In the genomic region with DNA sequence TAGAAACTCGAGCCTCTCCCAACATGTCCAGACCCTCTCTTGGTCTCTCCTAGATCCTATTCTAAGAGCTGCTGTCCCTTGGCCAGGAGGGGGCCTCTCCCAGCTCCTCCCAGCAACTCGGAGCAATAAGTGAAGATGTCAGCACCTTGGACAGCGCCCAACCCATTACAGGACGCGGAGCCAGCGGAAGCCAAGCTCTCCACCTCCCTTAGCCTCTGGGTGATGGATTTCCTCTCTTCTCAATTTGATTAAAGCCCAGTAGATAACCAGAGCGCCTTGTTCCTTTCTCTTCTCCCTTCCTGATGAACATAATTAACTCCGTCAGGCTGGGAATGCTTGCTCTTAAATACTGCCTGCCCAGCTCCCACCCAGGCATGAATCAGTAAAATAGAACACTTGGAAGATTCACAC, we compare ENCODE assay signal across 1 cellular context.
A peak's percentile ranks its signal among the peaks of the same experiment; 100 is the strongest.
TF ChIP-seq lines count a peak whose summit lies in the region.

No MANE protein-coding gene starts in this region.

TF ChIP-seq in HepG2, 621 proteins besides CTCF, POLR2A, EP300 and RAD21 (continued from another document and continues in another):
- TF ChIP-seq, protein P1, sequence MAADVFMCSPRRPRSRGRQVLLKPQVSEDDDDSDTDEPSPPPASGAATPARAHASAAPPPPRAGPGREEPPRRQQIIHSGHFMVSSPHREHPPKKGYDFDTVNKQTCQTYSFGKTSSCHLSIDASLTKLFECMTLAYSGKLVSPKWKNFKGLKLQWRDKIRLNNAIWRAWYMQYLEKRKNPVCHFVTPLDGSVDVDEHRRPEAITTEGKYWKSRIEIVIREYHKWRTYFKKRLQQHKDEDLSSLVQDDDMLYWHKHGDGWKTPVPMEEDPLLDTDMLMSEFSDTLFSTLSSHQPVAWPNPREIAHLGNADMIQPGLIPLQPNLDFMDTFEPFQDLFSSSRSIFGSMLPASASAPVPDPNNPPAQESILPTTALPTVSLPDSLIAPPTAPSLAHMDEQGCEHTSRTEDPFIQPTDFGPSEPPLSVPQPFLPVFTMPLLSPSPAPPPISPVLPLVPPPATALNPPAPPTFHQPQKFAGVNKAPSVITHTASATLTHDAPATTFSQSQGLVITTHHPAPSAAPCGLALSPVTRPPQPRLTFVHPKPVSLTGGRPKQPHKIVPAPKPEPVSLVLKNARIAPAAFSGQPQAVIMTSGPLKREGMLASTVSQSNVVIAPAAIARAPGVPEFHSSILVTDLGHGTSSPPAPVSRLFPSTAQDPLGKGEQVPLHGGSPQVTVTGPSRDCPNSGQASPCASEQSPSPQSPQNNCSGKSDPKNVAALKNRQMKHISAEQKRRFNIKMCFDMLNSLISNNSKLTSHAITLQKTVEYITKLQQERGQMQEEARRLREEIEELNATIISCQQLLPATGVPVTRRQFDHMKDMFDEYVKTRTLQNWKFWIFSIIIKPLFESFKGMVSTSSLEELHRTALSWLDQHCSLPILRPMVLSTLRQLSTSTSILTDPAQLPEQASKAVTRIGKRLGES (CRISPR knock-in tag; IDR thresholded peaks at IDR 0.05; ENCODE audit: borderline replicate concordance), result peak; percentile 95
- TF ChIP-seq MTA1 (CRISPR knock-in tag; IDR thresholded peaks at IDR 0.05; ENCODE audit: borderline replicate concordance) (no peak), HDAC2 (CRISPR knock-in tag; IDR thresholded peaks at IDR 0.05) (peak; percentile 93), ZNF607 (CRISPR knock-in tag; IDR thresholded peaks at IDR 0.05; ENCODE audit: borderline replicate concordance) (peak; percentile 96), SETDB1 (CRISPR knock-in tag; IDR thresholded peaks at IDR 0.05; ENCODE audit: borderline replicate concordance) (no peak), FOXA3 (CRISPR knock-in tag; IDR thresholded peaks at IDR 0.05) (peak; percentile 70), ZNF383 (CRISPR knock-in tag; IDR thresholded peaks at IDR 0.05; ENCODE audit: borderline replicate concordance) (no peak), ZNF672 (CRISPR knock-in tag; IDR thresholded peaks at IDR 0.05) (no peak), ESRRA (CRISPR knock-in tag; IDR thresholded peaks at IDR 0.05; ENCODE audit: low read depth) (0 out of 2 replicates have a peak, but pooled peaks have one; percentile 29), TCF7 (IDR thresholded peaks at IDR 0.05; ENCODE audit: low read depth) (no peak), ZNF136 (CRISPR knock-in tag; IDR thresholded peaks at IDR 0.05; ENCODE audit: low read depth) (peak; percentile 87; the same call in 1 of the 2 replicates), MTF1 (CRISPR knock-in tag; IDR thresholded peaks at IDR 0.05) (peak; percentile 88), ATF7 (IDR thresholded peaks at IDR 0.05) (no peak), ATF7 (CRISPR knock-in tag; IDR thresholded peaks at IDR 0.05) (no peak), RFXANK (CRISPR knock-in tag; IDR thresholded peaks at IDR 0.05) (peak; percentile 89; the same call in 1 of the 2 replicates), CBX2 (IDR thresholded peaks at IDR 0.05; ENCODE audit: low read depth, low read length) (no peak), CBX2 (CRISPR knock-in tag; IDR thresholded peaks at IDR 0.05; ENCODE audit: low read depth) (no peak), BHLHE40 (IDR thresholded peaks at IDR 0.05; ENCODE audit: low read length) (no peak), ZNF619 (CRISPR knock-in tag; IDR thresholded peaks at IDR 0.05) (peak; percentile 34; the same call in 1 of the 2 replicates), POLR2AphosphoS2 (IDR thresholded peaks at IDR 0.05; ENCODE audit: low read depth, low read length) (no peak), SRSF1 (optimal IDR thresholded peaks at IDR 0.05; ENCODE audit: low read depth, low read length) (no peak), HCFC1 (IDR thresholded peaks at IDR 0.05; ENCODE audit: low read depth, low read length) (0 out of 2 replicates have a peak, but pooled peaks have one; percentile 14), U2AF2 (IDR thresholded peaks at IDR 0.05; ENCODE audit: low read depth, low read length) (no peak), ZNF230 (CRISPR knock-in tag; IDR thresholded peaks at IDR 0.05) (peak; percentile 85), SP1 (IDR thresholded peaks at IDR 0.05) (no peak), SP1 (CRISPR knock-in tag; IDR thresholded peaks at IDR 0.05) (peak; percentile 41; the same call in 1 of the 2 replicates), ZNF746 (CRISPR knock-in tag; IDR thresholded peaks at IDR 0.05) (peak; percentile 85), ZNF292 (CRISPR knock-in tag; IDR thresholded peaks at IDR 0.05; ENCODE audit: borderline replicate concordance, low read depth) (no peak), ZNF629 (CRISPR knock-in tag; conservative IDR thresholded peaks at IDR 0.05) (peak; percentile 44; the same call in 1 of the 2 replicates), ZNF296 (CRISPR knock-in tag; conservative IDR thresholded peaks at IDR 0.05) (peak; percentile 85), SALL1 (CRISPR knock-in tag; IDR thresholded peaks at IDR 0.05) (peak; percentile 96), YEATS4 (CRISPR knock-in tag; IDR thresholded peaks at IDR 0.05; ENCODE audit: borderline replicate concordance) (peak; percentile 28; the same call in 1 of the 2 replicates)
- TF ChIP-seq, protein P2, sequence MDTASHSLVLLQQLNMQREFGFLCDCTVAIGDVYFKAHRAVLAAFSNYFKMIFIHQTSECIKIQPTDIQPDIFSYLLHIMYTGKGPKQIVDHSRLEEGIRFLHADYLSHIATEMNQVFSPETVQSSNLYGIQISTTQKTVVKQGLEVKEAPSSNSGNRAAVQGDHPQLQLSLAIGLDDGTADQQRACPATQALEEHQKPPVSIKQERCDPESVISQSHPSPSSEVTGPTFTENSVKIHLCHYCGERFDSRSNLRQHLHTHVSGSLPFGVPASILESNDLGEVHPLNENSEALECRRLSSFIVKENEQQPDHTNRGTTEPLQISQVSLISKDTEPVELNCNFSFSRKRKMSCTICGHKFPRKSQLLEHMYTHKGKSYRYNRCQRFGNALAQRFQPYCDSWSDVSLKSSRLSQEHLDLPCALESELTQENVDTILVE (CRISPR knock-in tag; IDR thresholded peaks at IDR 0.05), result peak; percentile 98
- TF ChIP-seq, protein P3, sequence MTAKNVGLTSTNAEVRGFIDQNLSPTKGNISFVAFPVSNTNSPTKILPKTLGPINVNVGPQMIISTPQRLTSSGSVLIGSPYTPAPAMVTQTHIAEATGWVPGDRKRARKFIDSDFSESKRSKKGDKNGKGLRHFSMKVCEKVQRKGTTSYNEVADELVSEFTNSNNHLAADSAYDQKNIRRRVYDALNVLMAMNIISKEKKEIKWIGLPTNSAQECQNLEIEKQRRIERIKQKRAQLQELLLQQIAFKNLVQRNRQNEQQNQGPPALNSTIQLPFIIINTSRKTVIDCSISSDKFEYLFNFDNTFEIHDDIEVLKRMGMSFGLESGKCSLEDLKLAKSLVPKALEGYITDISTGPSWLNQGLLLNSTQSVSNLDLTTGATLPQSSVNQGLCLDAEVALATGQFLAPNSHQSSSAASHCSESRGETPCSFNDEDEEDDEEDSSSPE (CRISPR knock-in tag; IDR thresholded peaks at IDR 0.05), result peak; percentile 54; the same call in 1 of the 2 replicates
- TF ChIP-seq, protein P4, sequence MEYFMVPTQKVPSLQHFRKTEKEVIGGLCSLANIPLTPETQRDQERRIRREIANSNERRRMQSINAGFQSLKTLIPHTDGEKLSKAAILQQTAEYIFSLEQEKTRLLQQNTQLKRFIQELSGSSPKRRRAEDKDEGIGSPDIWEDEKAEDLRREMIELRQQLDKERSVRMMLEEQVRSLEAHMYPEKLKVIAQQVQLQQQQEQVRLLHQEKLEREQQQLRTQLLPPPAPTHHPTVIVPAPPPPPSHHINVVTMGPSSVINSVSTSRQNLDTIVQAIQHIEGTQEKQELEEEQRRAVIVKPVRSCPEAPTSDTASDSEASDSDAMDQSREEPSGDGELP (IDR thresholded peaks at IDR 0.05; ENCODE audit: borderline replicate concordance, low read depth), result no peak
- TF ChIP-seq, protein P5, sequence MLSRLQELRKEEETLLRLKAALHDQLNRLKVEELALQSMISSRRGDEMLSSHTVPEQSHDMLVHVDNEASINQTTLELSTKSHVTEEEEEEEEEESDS (CRISPR knock-in tag; IDR thresholded peaks at IDR 0.05; ENCODE audit: borderline replicate concordance), result no peak; the same call in 1 of the 2 replicates
- TF ChIP-seq, protein P6, sequence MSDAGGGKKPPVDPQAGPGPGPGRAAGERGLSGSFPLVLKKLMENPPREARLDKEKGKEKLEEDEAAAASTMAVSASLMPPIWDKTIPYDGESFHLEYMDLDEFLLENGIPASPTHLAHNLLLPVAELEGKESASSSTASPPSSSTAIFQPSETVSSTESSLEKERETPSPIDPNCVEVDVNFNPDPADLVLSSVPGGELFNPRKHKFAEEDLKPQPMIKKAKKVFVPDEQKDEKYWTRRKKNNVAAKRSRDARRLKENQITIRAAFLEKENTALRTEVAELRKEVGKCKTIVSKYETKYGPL (CRISPR knock-in tag; IDR thresholded peaks at IDR 0.05), result peak; percentile 95
- TF ChIP-seq, protein P7, sequence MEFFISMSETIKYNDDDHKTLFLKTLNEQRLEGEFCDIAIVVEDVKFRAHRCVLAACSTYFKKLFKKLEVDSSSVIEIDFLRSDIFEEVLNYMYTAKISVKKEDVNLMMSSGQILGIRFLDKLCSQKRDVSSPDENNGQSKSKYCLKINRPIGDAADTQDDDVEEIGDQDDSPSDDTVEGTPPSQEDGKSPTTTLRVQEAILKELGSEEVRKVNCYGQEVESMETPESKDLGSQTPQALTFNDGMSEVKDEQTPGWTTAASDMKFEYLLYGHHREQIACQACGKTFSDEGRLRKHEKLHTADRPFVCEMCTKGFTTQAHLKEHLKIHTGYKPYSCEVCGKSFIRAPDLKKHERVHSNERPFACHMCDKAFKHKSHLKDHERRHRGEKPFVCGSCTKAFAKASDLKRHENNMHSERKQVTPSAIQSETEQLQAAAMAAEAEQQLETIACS (CRISPR knock-in tag; IDR thresholded peaks at IDR 0.05), result 0 out of 2 replicates have a peak, but pooled peaks have one; percentile 44
- TF ChIP-seq, protein P8, sequence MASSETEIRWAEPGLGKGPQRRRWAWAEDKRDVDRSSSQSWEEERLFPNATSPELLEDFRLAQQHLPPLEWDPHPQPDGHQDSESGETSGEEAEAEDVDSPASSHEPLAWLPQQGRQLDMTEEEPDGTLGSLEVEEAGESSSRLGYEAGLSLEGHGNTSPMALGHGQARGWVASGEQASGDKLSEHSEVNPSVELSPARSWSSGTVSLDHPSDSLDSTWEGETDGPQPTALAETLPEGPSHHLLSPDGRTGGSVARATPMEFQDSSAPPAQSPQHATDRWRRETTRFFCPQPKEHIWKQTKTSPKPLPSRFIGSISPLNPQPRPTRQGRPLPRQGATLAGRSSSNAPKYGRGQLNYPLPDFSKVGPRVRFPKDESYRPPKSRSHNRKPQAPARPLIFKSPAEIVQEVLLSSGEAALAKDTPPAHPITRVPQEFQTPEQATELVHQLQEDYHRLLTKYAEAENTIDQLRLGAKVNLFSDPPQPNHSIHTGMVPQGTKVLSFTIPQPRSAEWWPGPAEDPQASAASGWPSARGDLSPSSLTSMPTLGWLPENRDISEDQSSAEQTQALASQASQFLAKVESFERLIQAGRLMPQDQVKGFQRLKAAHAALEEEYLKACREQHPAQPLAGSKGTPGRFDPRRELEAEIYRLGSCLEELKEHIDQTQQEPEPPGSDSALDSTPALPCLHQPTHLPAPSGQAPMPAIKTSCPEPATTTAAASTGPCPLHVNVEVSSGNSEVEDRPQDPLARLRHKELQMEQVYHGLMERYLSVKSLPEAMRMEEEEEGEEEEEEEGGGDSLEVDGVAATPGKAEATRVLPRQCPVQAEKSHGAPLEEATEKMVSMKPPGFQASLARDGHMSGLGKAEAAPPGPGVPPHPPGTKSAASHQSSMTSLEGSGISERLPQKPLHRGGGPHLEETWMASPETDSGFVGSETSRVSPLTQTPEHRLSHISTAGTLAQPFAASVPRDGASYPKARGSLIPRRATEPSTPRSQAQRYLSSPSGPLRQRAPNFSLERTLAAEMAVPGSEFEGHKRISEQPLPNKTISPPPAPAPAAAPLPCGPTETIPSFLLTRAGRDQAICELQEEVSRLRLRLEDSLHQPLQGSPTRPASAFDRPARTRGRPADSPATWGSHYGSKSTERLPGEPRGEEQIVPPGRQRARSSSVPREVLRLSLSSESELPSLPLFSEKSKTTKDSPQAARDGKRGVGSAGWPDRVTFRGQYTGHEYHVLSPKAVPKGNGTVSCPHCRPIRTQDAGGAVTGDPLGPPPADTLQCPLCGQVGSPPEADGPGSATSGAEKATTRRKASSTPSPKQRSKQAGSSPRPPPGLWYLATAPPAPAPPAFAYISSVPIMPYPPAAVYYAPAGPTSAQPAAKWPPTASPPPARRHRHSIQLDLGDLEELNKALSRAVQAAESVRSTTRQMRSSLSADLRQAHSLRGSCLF (CRISPR knock-in tag; IDR thresholded peaks at IDR 0.05; ENCODE audit: borderline replicate concordance), result peak; percentile 84; the same call in 1 of the 2 replicates
- TF ChIP-seq, protein P9, sequence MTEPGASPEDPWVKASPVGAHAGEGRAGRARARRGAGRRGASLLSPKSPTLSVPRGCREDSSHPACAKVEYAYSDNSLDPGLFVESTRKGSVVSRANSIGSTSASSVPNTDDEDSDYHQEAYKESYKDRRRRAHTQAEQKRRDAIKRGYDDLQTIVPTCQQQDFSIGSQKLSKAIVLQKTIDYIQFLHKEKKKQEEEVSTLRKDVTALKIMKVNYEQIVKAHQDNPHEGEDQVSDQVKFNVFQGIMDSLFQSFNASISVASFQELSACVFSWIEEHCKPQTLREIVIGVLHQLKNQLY (CRISPR knock-in tag; IDR thresholded peaks at IDR 0.05), result peak; percentile 70; the same call in 1 of the 2 replicates
- TF ChIP-seq, protein P10, sequence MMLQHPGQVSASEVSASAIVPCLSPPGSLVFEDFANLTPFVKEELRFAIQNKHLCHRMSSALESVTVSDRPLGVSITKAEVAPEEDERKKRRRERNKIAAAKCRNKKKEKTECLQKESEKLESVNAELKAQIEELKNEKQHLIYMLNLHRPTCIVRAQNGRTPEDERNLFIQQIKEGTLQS (CRISPR knock-in tag; IDR thresholded peaks at IDR 0.05), result peak; percentile 70
- TF ChIP-seq, protein P11, sequence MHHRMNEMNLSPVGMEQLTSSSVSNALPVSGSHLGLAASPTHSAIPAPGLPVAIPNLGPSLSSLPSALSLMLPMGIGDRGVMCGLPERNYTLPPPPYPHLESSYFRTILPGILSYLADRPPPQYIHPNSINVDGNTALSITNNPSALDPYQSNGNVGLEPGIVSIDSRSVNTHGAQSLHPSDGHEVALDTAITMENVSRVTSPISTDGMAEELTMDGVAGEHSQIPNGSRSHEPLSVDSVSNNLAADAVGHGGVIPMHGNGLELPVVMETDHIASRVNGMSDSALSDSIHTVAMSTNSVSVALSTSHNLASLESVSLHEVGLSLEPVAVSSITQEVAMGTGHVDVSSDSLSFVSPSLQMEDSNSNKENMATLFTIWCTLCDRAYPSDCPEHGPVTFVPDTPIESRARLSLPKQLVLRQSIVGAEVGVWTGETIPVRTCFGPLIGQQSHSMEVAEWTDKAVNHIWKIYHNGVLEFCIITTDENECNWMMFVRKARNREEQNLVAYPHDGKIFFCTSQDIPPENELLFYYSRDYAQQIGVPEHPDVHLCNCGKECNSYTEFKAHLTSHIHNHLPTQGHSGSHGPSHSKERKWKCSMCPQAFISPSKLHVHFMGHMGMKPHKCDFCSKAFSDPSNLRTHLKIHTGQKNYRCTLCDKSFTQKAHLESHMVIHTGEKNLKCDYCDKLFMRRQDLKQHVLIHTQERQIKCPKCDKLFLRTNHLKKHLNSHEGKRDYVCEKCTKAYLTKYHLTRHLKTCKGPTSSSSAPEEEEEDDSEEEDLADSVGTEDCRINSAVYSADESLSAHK (CRISPR knock-in tag; IDR thresholded peaks at IDR 0.05; ENCODE audit: borderline replicate concordance), result peak; percentile 96
- TF ChIP-seq, protein P12, sequence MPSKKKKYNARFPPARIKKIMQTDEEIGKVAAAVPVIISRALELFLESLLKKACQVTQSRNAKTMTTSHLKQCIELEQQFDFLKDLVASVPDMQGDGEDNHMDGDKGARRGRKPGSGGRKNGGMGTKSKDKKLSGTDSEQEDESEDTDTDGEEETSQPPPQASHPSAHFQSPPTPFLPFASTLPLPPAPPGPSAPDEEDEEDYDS (CRISPR knock-in tag; IDR thresholded peaks at IDR 0.05), result peak; percentile 67; the same call in 1 of the 2 replicates
